In genomic region chr16:73523209-73523608, GRCh38 we compare ENCODE assay signal across 37 cellular contexts.
"Had no signal": no experiment of that assay in that cellular context is flagged by ENCODE, and none has a peak within 500 bp of the region (broad histone marks: within the 10 kb centered on the region; RNA-seq: fewer than 3 reads in every experiment).

No MANE protein-coding gene starts in this region.

- H3K36me3 Mint-ChIP-seq: activated naive CD4-positive, alpha-beta T cell treated with anti-CD3 and anti-CD28 coated beads, Interleukin-2, amount 10 ng/mL, durations not matched to agents 7 days and 5 days; activated naive CD4-positive, alpha-beta T cell treated with anti-CD3 and anti-CD28 coated beads, Interleukin-2, amount 50 U/mL, for 24 hours; activated naive CD4-positive, alpha-beta T cell treated with anti-CD3 and anti-CD28 coated beads, Interleukin-2, amount 50 U/mL, for 72 hours; activated naive CD8-positive, alpha-beta T cell; activated naive CD8-positive, alpha-beta T cell treated with anti-CD3 and anti-CD28 coated beads for 36 hours; activated naive CD8-positive, alpha-beta T cell treated with anti-CD3 and anti-CD28 coated beads, Interleukin-2, amount 10 ng/mL, durations not matched to agents 7 days and 5 days; brain had no signal

- ATAC-seq: activated naive CD4-positive, alpha-beta T cell treated with anti-CD3 and anti-CD28 coated beads, Interleukin-2, amount 50 U/mL, for 72 hours; activated naive CD8-positive, alpha-beta T cell treated with anti-CD3 and anti-CD28 coated beads, Interleukin-2, amount 50 U/mL, for 24 hours; activated T-cell treated with anti-CD3 and anti-CD28 coated beads, Interleukin-2, amount 50 U/mL, for 4 hours; activated T-cell treated with anti-CD3 and anti-CD28 coated beads, Interleukin-2, amount 50 U/mL, for 72 hours; activated T-helper 17 cell treated with anti-CD3 and anti-CD28 coated beads, Interleukin-2, amount 50 U/mL, for 72 hours; body of pancreas had no signal

- DNase-seq: activated effector memory CD4-positive, alpha-beta T cell treated with anti-CD3 and anti-CD28 coated beads, Interleukin-2, amount 50 U/mL, for 16 hours; activated effector memory CD4-positive, alpha-beta T cell treated with Interleukin-2 at 50 U/mL for 16 hours; activated gamma-delta T cell; activated gamma-delta T cell treated with Interleukin-2 at 50 U/mL for 16 hours; activated naive CD4-positive, alpha-beta T cell; activated naive CD4-positive, alpha-beta T cell treated with anti-CD3 and anti-CD28 coated beads for 36 hours; activated naive CD4-positive, alpha-beta T cell treated with anti-CD3 and anti-CD28 coated beads, Interleukin-2, amount 10 ng/mL, durations not matched to agents 7 days and 5 days; activated naive CD4-positive, alpha-beta T cell treated with anti-CD3 and anti-CD28 coated beads, Interleukin-2, amount 50 U/mL, for 16 hours; activated naive CD4-positive, alpha-beta T cell treated with Interleukin-2 at 50 U/mL for 16 hours; activated naive CD8-positive, alpha-beta T cell treated with anti-CD3 and anti-CD28 coated beads for 36 hours; activated naive CD8-positive, alpha-beta T cell treated with anti-CD3 and anti-CD28 coated beads, Interleukin-2, amount 10 ng/mL, durations not matched to agents 7 days and 5 days; activated naive CD8-positive, alpha-beta T cell treated with anti-CD3 and anti-CD28 coated beads, Interleukin-2, amount 50 U/mL, for 24 hours; activated T-cell treated with anti-CD3 and anti-CD28 coated beads, Interleukin-2, amount 50 U/mL, for 24 hours; activated T-cell treated with anti-CD3 and anti-CD28 coated beads, Interleukin-2, amount 50 U/mL, for 4 hours; activated T-cell treated with anti-CD3 and anti-CD28 coated beads, Interleukin-2, amount 50 U/mL, for 48 hours; activated T-cell treated with anti-CD3 and anti-CD28 coated beads, Interleukin-2, amount 50 U/mL, for 72 hours; adrenal gland; amniotic stem cell; amygdala; anterior cingulate cortex; aorta; body of pancreas; brain microvascular endothelial cell; caudate nucleus; central memory CD4-positive, alpha-beta T cell; cerebellar nuclear complex had no signal

- H3K9me3 ChIP-seq: adrenal gland, ascending aorta, body of pancreas, breast epithelium had no signal

- H3K4me3 Mint-ChIP-seq: activated naive CD4-positive, alpha-beta T cell treated with anti-CD3 and anti-CD28 coated beads for 36 hours; activated naive CD4-positive, alpha-beta T cell treated with anti-CD3 and anti-CD28 coated beads, Interleukin-2, amount 10 ng/mL, durations not matched to agents 7 days and 5 days; activated naive CD4-positive, alpha-beta T cell treated with anti-CD3 and anti-CD28 coated beads, Interleukin-2, amount 50 U/mL, for 24 hours; activated naive CD8-positive, alpha-beta T cell; activated naive CD8-positive, alpha-beta T cell treated with anti-CD3 and anti-CD28 coated beads for 36 hours; activated naive CD8-positive, alpha-beta T cell treated with anti-CD3 and anti-CD28 coated beads, Interleukin-2, amount 10 ng/mL, durations not matched to agents 7 days and 5 days; activated naive CD8-positive, alpha-beta T cell treated with anti-CD3 and anti-CD28 coated beads, Interleukin-2, amount 50 U/mL, for 24 hours; activated T-cell treated with anti-CD3 and anti-CD28 coated beads, Interleukin-2, amount 50 U/mL, for 24 hours; activated T-cell treated with anti-CD3 and anti-CD28 coated beads, Interleukin-2, amount 50 U/mL, for 4 hours; activated T-cell treated with anti-CD3 and anti-CD28 coated beads, Interleukin-2, amount 50 U/mL, for 72 hours; activated T-helper 1 cell treated with anti-CD3 and anti-CD28 coated beads, Interleukin-12 subunit alpha, Interleukin-12 subunit beta, Interleukin-2, Interleukin-4 antibody, amounts not matched to agents 30 ng/mL and 10 ng/mL and 1 ng/mL, durations not matched to agents 14 hours and 24 hours and 36 hours; activated T-helper 17 cell treated with anti-CD3 and anti-CD28 coated beads, Interleukin-2, amount 50 U/mL, for 72 hours; brain; central memory CD8-positive, alpha-beta T cell had no signal

- H3K27ac Mint-ChIP-seq: activated naive CD4-positive, alpha-beta T cell treated with anti-CD3 and anti-CD28 coated beads for 36 hours; activated naive CD4-positive, alpha-beta T cell treated with anti-CD3 and anti-CD28 coated beads, Interleukin-2, amount 10 ng/mL, durations not matched to agents 7 days and 5 days; activated naive CD4-positive, alpha-beta T cell treated with anti-CD3 and anti-CD28 coated beads, Interleukin-2, amount 50 U/mL, for 24 hours; activated naive CD8-positive, alpha-beta T cell; activated naive CD8-positive, alpha-beta T cell treated with anti-CD3 and anti-CD28 coated beads for 36 hours; activated naive CD8-positive, alpha-beta T cell treated with anti-CD3 and anti-CD28 coated beads, Interleukin-2, amount 10 ng/mL, durations not matched to agents 7 days and 5 days; activated naive CD8-positive, alpha-beta T cell treated with anti-CD3 and anti-CD28 coated beads, Interleukin-2, amount 50 U/mL, for 24 hours; activated T-cell treated with anti-CD3 and anti-CD28 coated beads, Interleukin-2, amount 50 U/mL, for 24 hours; activated T-cell treated with anti-CD3 and anti-CD28 coated beads, Interleukin-2, amount 50 U/mL, for 72 hours; activated T-helper 1 cell treated with anti-CD3 and anti-CD28 coated beads, Interleukin-12 subunit alpha, Interleukin-12 subunit beta, Interleukin-2, Interleukin-4 antibody, amounts not matched to agents 30 ng/mL and 10 ng/mL and 1 ng/mL, durations not matched to agents 14 hours and 24 hours and 36 hours; activated T-helper 17 cell treated with anti-CD3 and anti-CD28 coated beads, Interleukin-2, amount 50 U/mL, for 72 hours; activated T-helper 2 cell treated with anti-CD3 and anti-CD28 coated beads, Interferon-gamma antibody, Interleukin-2, Interleukin-4, amounts not matched to agents 10 μg/mL and 5 μg/mL and 100 μg/mL, durations not matched to agents 14 hours and 24 hours and 36 hours; brain had no signal

- H3K27ac ChIP-seq: adrenal gland, ascending aorta, body of pancreas, brain microvascular endothelial cell, breast epithelium, cardiac muscle cell had no signal

- H3K27me3 ChIP-seq: adrenal gland, ascending aorta, body of pancreas, brain microvascular endothelial cell, breast epithelium, cardiac muscle cell had no signal

- H3K9me3 Mint-ChIP-seq: activated naive CD4-positive, alpha-beta T cell treated with anti-CD3 and anti-CD28 coated beads, Interleukin-2, amount 50 U/mL, for 24 hours; activated naive CD8-positive, alpha-beta T cell treated with anti-CD3 and anti-CD28 coated beads for 36 hours; activated naive CD8-positive, alpha-beta T cell treated with anti-CD3 and anti-CD28 coated beads, Interleukin-2, amount 50 U/mL, for 24 hours; activated T-cell treated with anti-CD3 and anti-CD28 coated beads, Interleukin-2, amount 50 U/mL, for 4 hours; activated T-cell treated with anti-CD3 and anti-CD28 coated beads, Interleukin-2, amount 50 U/mL, for 72 hours; activated T-helper 1 cell treated with anti-CD3 and anti-CD28 coated beads, Interleukin-12 subunit alpha, Interleukin-12 subunit beta, Interleukin-2, Interleukin-4 antibody, amounts not matched to agents 30 ng/mL and 10 ng/mL and 1 ng/mL, durations not matched to agents 14 hours and 24 hours and 36 hours; activated T-helper 17 cell treated with anti-CD3 and anti-CD28 coated beads, Interleukin-2, amount 50 U/mL, for 72 hours; brain had no signal

- H3K4me1 ChIP-seq: ascending aorta, body of pancreas, breast epithelium had no signal

- H3K27me3 Mint-ChIP-seq: activated naive CD4-positive, alpha-beta T cell treated with anti-CD3 and anti-CD28 coated beads, Interleukin-2, amount 10 ng/mL, durations not matched to agents 7 days and 5 days; activated naive CD4-positive, alpha-beta T cell treated with anti-CD3 and anti-CD28 coated beads, Interleukin-2, amount 50 U/mL, for 24 hours; activated naive CD8-positive, alpha-beta T cell treated with anti-CD3 and anti-CD28 coated beads, Interleukin-2, amount 50 U/mL, for 24 hours; activated T-cell treated with anti-CD3 and anti-CD28 coated beads, Interleukin-2, amount 50 U/mL, for 24 hours; activated T-helper 17 cell treated with anti-CD3 and anti-CD28 coated beads, Interleukin-2, amount 50 U/mL, for 72 hours; central memory CD8-positive, alpha-beta T cell had no signal

- H3K4me3 ChIP-seq: adrenal gland, ascending aorta, body of pancreas, breast epithelium, cardiac muscle cell had no signal

- H3K4me1 Mint-ChIP-seq: activated naive CD4-positive, alpha-beta T cell treated with anti-CD3 and anti-CD28 coated beads, Interleukin-2, amount 10 ng/mL, durations not matched to agents 7 days and 5 days; activated naive CD4-positive, alpha-beta T cell treated with anti-CD3 and anti-CD28 coated beads, Interleukin-2, amount 50 U/mL, for 24 hours; activated naive CD8-positive, alpha-beta T cell treated with anti-CD3 and anti-CD28 coated beads for 36 hours; activated naive CD8-positive, alpha-beta T cell treated with anti-CD3 and anti-CD28 coated beads, Interleukin-2, amount 10 ng/mL, durations not matched to agents 7 days and 5 days; activated naive CD8-positive, alpha-beta T cell treated with anti-CD3 and anti-CD28 coated beads, Interleukin-2, amount 50 U/mL, for 24 hours; activated T-helper 17 cell treated with anti-CD3 and anti-CD28 coated beads, Interleukin-2, amount 50 U/mL, for 72 hours; central memory CD8-positive, alpha-beta T cell had no signal

- H3K36me3 ChIP-seq: adrenal gland, ascending aorta, brain microvascular endothelial cell, breast epithelium, cardiac muscle cell had no signal
